ENCODE assay signal across 6 cellular contexts in genomic region chr19:2150794-2151338, GRCh38. TPM values are rescaled to one million over a fixed set of nuclear protein-coding genes. Genes with fewer than 3 reads are reported as not detected.
DNase-seq lines count a peak whose midpoint lies in the region; ATAC-seq and TF ChIP-seq lines count a peak whose summit lies in the region.

No MANE protein-coding gene starts in this region.

- DNase-seq in ascending aorta (ENCODE audit: low spot score in 2 of 2) (no peak), NOMO-1 (lab: John Stamatoyannopoulos, UW; ENCODE audit: unreplicated experiment in 2 of 2) (no peak)

- H3K4me1 ChIP-seq in ES-I3 (ENCODE audit: insufficient read depth, low read length) (peaks cover 8% of the 10 kb centered on the region; the same call in 1 of the 2 replicates), ascending aorta (peaks cover 14 to 29% of the 10 kb centered on the region in 2 donors), muscle layer of duodenum (ENCODE audit: control insufficient read depth in 1 of 2, insufficient read depth in 2 of 2, low read length in 2 of 2) (peaks cover 9 to 28% of the 10 kb centered on the region in 2 donors)

- TF ChIP-seq CTCF in ascending aorta (IDR thresholded peaks at IDR 0.05): no peak

- H3K27me3 ChIP-seq in ascending aorta: no peaks in the 10 kb centered on the region
- H3K27me3 ChIP-seq in muscle layer of duodenum (ENCODE audit: low read depth, low read length): no peaks in the 10 kb centered on the region

- peak overlapping the region; percentile 98 for H3K9ac ChIP-seq in ES-I3 (ENCODE audit: low read depth, low read length)

- ATAC-seq in HG03095 (IDR thresholded peaks at IDR 0.05; ENCODE audit: unreplicated experiment) (peak; percentile 14), GM18870 (IDR thresholded peaks at IDR 0.05; ENCODE audit: unreplicated experiment) (no peak)

- peak overlapping the region; percentile 82 to 96 for H3K4me3 ChIP-seq in ascending aorta
- H3K4me3 ChIP-seq in muscle layer of duodenum (ENCODE audit: low read depth in 1 of 2, low read length in 2 of 2): peak overlapping the region; percentile 78 to 97

- no peaks in the 10 kb centered on the region for H3K9me3 ChIP-seq in ES-I3 (ENCODE audit: control insufficient read depth, insufficient read depth, low read length)
- H3K9me3 ChIP-seq in ascending aorta: no peaks in the 10 kb centered on the region
- no peaks in the 10 kb centered on the region for H3K9me3 ChIP-seq in muscle layer of duodenum (ENCODE audit: control insufficient read depth in 1 of 2, low read length in 2 of 2)

- H3K36me3 ChIP-seq in ES-I3 (ENCODE audit: insufficient read depth, low read length) (no peaks in the 10 kb centered on the region; the same call in 1 of the 2 replicates), ascending aorta (peaks cover 0 to 3% of the 10 kb centered on the region in 2 donors), muscle layer of duodenum (ENCODE audit: control insufficient read depth in 1 of 2, insufficient read depth in 2 of 2, low read length in 2 of 2) (no peaks in the 10 kb centered on the region)

- H3K27ac ChIP-seq in ascending aorta (peak overlapping the region; percentile 74 to 83), muscle layer of duodenum (ENCODE audit: low read length) (peak overlapping the region; percentile 72)

- intact Hi-C loops in ascending aorta (cut with DNase I): loop anchor here (1.0 to 5.0 kb wide), 6 partner anchors 17 to 289 kb away; partner anchors contain the start of genes BTBD2, IZUMO4, KLF16 and MOB3A

RNA-seq across cellular contexts. Expression of gene AP3D1, which starts 0.5 kb away (rescaled TPM):
- total RNA-seq in ascending aorta: 98.8 TPM

RNA-seq across cellular contexts. Expression of gene DOT1L, which starts 12.9 kb away (rescaled TPM):
- 156 TPM for total RNA-seq in ascending aorta

RNA-seq across cellular contexts. Expression of gene IZUMO4, which starts 54.2 kb away (rescaled TPM):
- total RNA-seq in ascending aorta: not detected

RNA-seq across cellular contexts. Expression of gene MOB3A, which starts 54.7 kb away (rescaled TPM):
- 44.4 TPM for total RNA-seq in ascending aorta
